In genomic region chr10:19750972-19751371, GRCh38 we compare ENCODE assay signal across 37 cellular contexts.
"Had no signal": no experiment of that assay in that cellular context is flagged by ENCODE, and none has a peak within 500 bp of the region (broad histone marks: within the 10 kb centered on the region; RNA-seq: fewer than 3 reads in every experiment).

No MANE protein-coding gene starts in this region.

- H3K27ac Mint-ChIP-seq: activated CD4-positive, alpha-beta memory T cell treated with anti-CD3 and anti-CD28 coated beads, Interleukin-2, amount 10 ng/mL, durations not matched to agents 7 days and 5 days; activated CD4-positive, alpha-beta T cell treated with anti-CD3 and anti-CD28 coated beads for 36 hours; activated CD4-positive, alpha-beta T cell treated with anti-CD3 and anti-CD28 coated beads, Interleukin-2, amount 10 ng/mL, durations not matched to agents 7 days and 5 days; activated CD8-positive, alpha-beta memory T cell treated with anti-CD3 and anti-CD28 coated beads, Interleukin-2, amount 10 ng/mL, durations not matched to agents 7 days and 5 days; activated CD8-positive, alpha-beta T cell treated with anti-CD3 and anti-CD28 coated beads, Interleukin-2, amount 10 ng/mL, durations not matched to agents 7 days and 5 days; activated naive CD4-positive, alpha-beta T cell treated with anti-CD3 and anti-CD28 coated beads for 36 hours; activated naive CD4-positive, alpha-beta T cell treated with anti-CD3 and anti-CD28 coated beads, Interleukin-2, amount 50 U/mL, for 72 hours; activated naive CD8-positive, alpha-beta T cell treated with anti-CD3 and anti-CD28 coated beads for 36 hours; activated T-cell treated with anti-CD3 and anti-CD28 coated beads, Interleukin-2, amount 50 U/mL, for 24 hours; activated T-helper 2 cell treated with anti-CD3 and anti-CD28 coated beads, Interferon-gamma antibody, Interleukin-2, Interleukin-4, amounts not matched to agents 10 μg/mL and 5 μg/mL and 100 μg/mL, durations not matched to agents 14 hours and 24 hours and 36 hours; T-helper 1 cell treated with Interleukin-12 subunit alpha and Interleukin-12 subunit beta and Interleukin-4 antibody, amounts not matched to agents 30 μg/mL and 1 μg/mL, for 36 hours; T-helper 2 cell treated with Interferon-gamma antibody and Interleukin-4, amounts not matched to agents 5 μg/mL and 100 μg/mL, for 36 hours; WTC11 had no signal

- H3K4me1 Mint-ChIP-seq: activated CD4-positive, alpha-beta memory T cell treated with anti-CD3 and anti-CD28 coated beads, Interleukin-2, amount 10 ng/mL, durations not matched to agents 7 days and 5 days; activated CD4-positive, alpha-beta T cell treated with anti-CD3 and anti-CD28 coated beads for 36 hours; activated CD4-positive, alpha-beta T cell treated with anti-CD3 and anti-CD28 coated beads, Interleukin-2, amount 10 ng/mL, durations not matched to agents 7 days and 5 days; activated CD8-positive, alpha-beta memory T cell treated with anti-CD3 and anti-CD28 coated beads, Interleukin-2, amount 10 ng/mL, durations not matched to agents 7 days and 5 days; activated naive CD8-positive, alpha-beta T cell treated with anti-CD3 and anti-CD28 coated beads for 36 hours; WTC11 had no signal

- DNase-seq: activated CD4-positive, alpha-beta memory T cell treated with anti-CD3 and anti-CD28 coated beads, Interleukin-2, amount 10 ng/mL, durations not matched to agents 7 days and 5 days; activated CD4-positive, alpha-beta T cell treated with anti-CD3 and anti-CD28 coated beads for 1 hour; activated CD4-positive, alpha-beta T cell treated with anti-CD3 and anti-CD28 coated beads for 36 hours; activated CD4-positive, alpha-beta T cell treated with anti-CD3 and anti-CD28 coated beads for 48 hours; activated CD4-positive, alpha-beta T cell treated with anti-CD3 and anti-CD28 coated beads, Interleukin-2, amount 10 ng/mL, durations not matched to agents 7 days and 5 days; activated CD4-positive, alpha-beta T cell treated with anti-CD3 and anti-CD28 coated beads, Interleukin-2, amount 50 U/mL, for 48 hours; activated CD4-positive, CD25-positive, alpha-beta regulatory T cell; activated CD8-positive, alpha-beta memory T cell treated with anti-CD3 and anti-CD28 coated beads for 24 hours; activated CD8-positive, alpha-beta memory T cell treated with anti-CD3 and anti-CD28 coated beads, Interleukin-2, amount 10 ng/mL, durations not matched to agents 7 days and 5 days; activated CD8-positive, alpha-beta memory T cell treated with anti-CD3 and anti-CD28 coated beads, Interleukin-2, amount 50 U/mL, for 48 hours; activated CD8-positive, alpha-beta T cell treated with anti-CD3 and anti-CD28 coated beads, Interleukin-2, amount 10 ng/mL, durations not matched to agents 7 days and 5 days; activated effector memory CD4-positive, alpha-beta T cell treated with Interleukin-2 at 50 U/mL for 16 hours; activated gamma-delta T cell; activated naive CD4-positive, alpha-beta T cell; activated naive CD4-positive, alpha-beta T cell treated with anti-CD3 and anti-CD28 coated beads for 36 hours; activated naive CD4-positive, alpha-beta T cell treated with anti-CD3 and anti-CD28 coated beads, Interleukin-2, amount 50 U/mL, for 16 hours; activated naive CD8-positive, alpha-beta T cell treated with anti-CD3 and anti-CD28 coated beads for 36 hours; activated T-cell treated with anti-CD3 and anti-CD28 coated beads, Interleukin-2, amount 50 U/mL, for 24 hours; activated T-cell treated with anti-CD3 and anti-CD28 coated beads, Interleukin-2, amount 50 U/mL, for 48 hours; adrenal gland; amniotic stem cell; aorta; body of pancreas; brain microvascular endothelial cell; central memory CD4-positive, alpha-beta T cell; T-helper 1 cell; T-helper 2 cell; T-helper 9 cell; WERI-Rb-1 had no signal

- H3K27me3 Mint-ChIP-seq: activated CD4-positive, alpha-beta memory T cell treated with anti-CD3 and anti-CD28 coated beads, Interleukin-2, amount 10 ng/mL, durations not matched to agents 7 days and 5 days; activated CD4-positive, alpha-beta T cell treated with anti-CD3 and anti-CD28 coated beads for 36 hours; activated CD4-positive, alpha-beta T cell treated with anti-CD3 and anti-CD28 coated beads, Interleukin-2, amount 10 ng/mL, durations not matched to agents 7 days and 5 days; activated CD8-positive, alpha-beta memory T cell treated with anti-CD3 and anti-CD28 coated beads, Interleukin-2, amount 10 ng/mL, durations not matched to agents 7 days and 5 days; activated naive CD8-positive, alpha-beta T cell treated with anti-CD3 and anti-CD28 coated beads for 36 hours; activated T-cell treated with anti-CD3 and anti-CD28 coated beads, Interleukin-2, amount 50 U/mL, for 24 hours had no signal

- H3K27ac ChIP-seq: adrenal gland, body of pancreas, brain microvascular endothelial cell, breast epithelium, WERI-Rb-1 had no signal

- H3K4me3 ChIP-seq: adrenal gland, body of pancreas, breast epithelium had no signal

- H3K9me3 ChIP-seq: adrenal gland, body of pancreas, breast epithelium had no signal

- H3K27me3 ChIP-seq: adrenal gland, body of pancreas, brain microvascular endothelial cell, breast epithelium had no signal

- H3K4me3 Mint-ChIP-seq: activated CD4-positive, alpha-beta memory T cell treated with anti-CD3 and anti-CD28 coated beads, Interleukin-2, amount 10 ng/mL, durations not matched to agents 7 days and 5 days; activated CD4-positive, alpha-beta T cell treated with anti-CD3 and anti-CD28 coated beads for 36 hours; activated CD4-positive, alpha-beta T cell treated with anti-CD3 and anti-CD28 coated beads, Interleukin-2, amount 10 ng/mL, durations not matched to agents 7 days and 5 days; activated CD8-positive, alpha-beta memory T cell treated with anti-CD3 and anti-CD28 coated beads, Interleukin-2, amount 10 ng/mL, durations not matched to agents 7 days and 5 days; activated CD8-positive, alpha-beta T cell treated with anti-CD3 and anti-CD28 coated beads, Interleukin-2, amount 10 ng/mL, durations not matched to agents 7 days and 5 days; activated naive CD4-positive, alpha-beta T cell treated with anti-CD3 and anti-CD28 coated beads for 36 hours; activated naive CD8-positive, alpha-beta T cell treated with anti-CD3 and anti-CD28 coated beads for 36 hours; activated T-cell treated with anti-CD3 and anti-CD28 coated beads, Interleukin-2, amount 50 U/mL, for 24 hours; T-helper 1 cell treated with Interleukin-12 subunit alpha and Interleukin-12 subunit beta and Interleukin-4 antibody, amounts not matched to agents 30 μg/mL and 1 μg/mL, for 36 hours; T-helper 2 cell treated with Interferon-gamma antibody and Interleukin-4, amounts not matched to agents 5 μg/mL and 100 μg/mL, for 36 hours; WTC11 had no signal

- ATAC-seq: activated CD4-positive, alpha-beta T cell treated with anti-CD3 and anti-CD28 coated beads for 36 hours; activated CD4-positive, CD25-positive, alpha-beta regulatory T cell treated with anti-CD3 and anti-CD28 coated beads, Interleukin-2, amount 50 U/mL, for 24 hours; activated CD8-positive, alpha-beta memory T cell treated with anti-CD3 and anti-CD28 coated beads, Interleukin-2, amount 10 ng/mL, durations not matched to agents 7 days and 5 days; activated CD8-positive, alpha-beta T cell treated with anti-CD3 and anti-CD28 coated beads, Interleukin-2, amount 10 ng/mL, durations not matched to agents 7 days and 5 days; activated naive CD4-positive, alpha-beta T cell treated with anti-CD3 and anti-CD28 coated beads, Interleukin-2, amount 50 U/mL, for 72 hours; body of pancreas; WTC11 had no signal

- H3K36me3 ChIP-seq: adrenal gland, brain microvascular endothelial cell, breast epithelium, WERI-Rb-1 had no signal

- H3K9me3 Mint-ChIP-seq: activated CD4-positive, alpha-beta T cell treated with anti-CD3 and anti-CD28 coated beads, Interleukin-2, amount 10 ng/mL, durations not matched to agents 7 days and 5 days; activated naive CD8-positive, alpha-beta T cell treated with anti-CD3 and anti-CD28 coated beads for 36 hours; activated T-cell treated with anti-CD3 and anti-CD28 coated beads, Interleukin-2, amount 50 U/mL, for 24 hours had no signal

- H3K4me1 ChIP-seq: adrenal gland, body of pancreas, breast epithelium had no signal

- FAIRE-seq: astrocyte had no signal

- H3K36me3 Mint-ChIP-seq: activated CD8-positive, alpha-beta memory T cell treated with anti-CD3 and anti-CD28 coated beads, Interleukin-2, amount 10 ng/mL, durations not matched to agents 7 days and 5 days; activated naive CD4-positive, alpha-beta T cell treated with anti-CD3 and anti-CD28 coated beads, Interleukin-2, amount 50 U/mL, for 72 hours; activated naive CD8-positive, alpha-beta T cell treated with anti-CD3 and anti-CD28 coated beads for 36 hours; WTC11 had no signal
